ENCODE assay signal across 23 cellular contexts in the genomic region with DNA sequence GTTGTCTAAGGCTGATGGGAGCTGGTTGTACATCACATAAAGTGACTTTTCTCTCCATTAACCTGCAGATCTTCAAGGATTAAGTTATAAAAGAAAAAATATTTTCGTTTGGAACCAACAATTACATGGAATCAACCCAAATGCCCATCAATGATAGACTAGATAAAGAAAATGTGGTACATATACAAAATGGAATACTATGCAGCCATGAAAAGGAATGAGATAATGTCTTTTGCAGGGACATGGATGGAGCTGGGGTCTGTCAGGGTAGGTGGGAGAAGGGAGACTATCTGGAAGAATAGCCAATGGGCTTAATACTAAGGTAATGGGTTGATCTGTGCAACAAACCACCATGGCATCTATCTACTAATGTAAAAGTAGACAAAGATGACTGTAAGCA.
DNase-seq lines count a peak whose midpoint lies in the region; ATAC-seq and TF ChIP-seq lines count a peak whose summit lies in the region.
"Had no signal": no experiment of that assay in that cellular context is flagged by ENCODE, and none has a peak within 500 bp of the region (broad histone marks: within the 10 kb centered on the region; RNA-seq: fewer than 3 reads in every experiment).

No MANE protein-coding gene starts in this region.

- H3K9me3 ChIP-seq in HEK293 (ENCODE audit: control insufficient read depth, insufficient read depth, low read depth, low read length) (no peaks in the 10 kb centered on the region), endodermal cell (ENCODE audit: control insufficient read depth, low read length) (peaks cover 13% of the 10 kb centered on the region)
- H3K9me3 ChIP-seq: BLaER1 had no signal

- DNase-seq in WTC11 (ENCODE audit: low spot score) (no peak), endodermal cell (no peak), retina (no peak), nephron progenitor cell (no peak)
- DNase-seq: 8988T; ACHN; BE2C; C1 segment of cervical spinal cord; CD4-positive, alpha-beta memory T cell; CD4-positive, CD25-positive, alpha-beta regulatory T cell; CD8-positive, alpha-beta memory T cell; COR-L47; DMS 273 treated with DMSO at 0.1 percent for 48 hours; DMS153; DMS53; DMS79; DND-41; EL; GDM1 had no signal

- POLR2A ChIA-PET in HEK293 (lab: Yijun Ruan, JAX): no interaction called here
- POLR2A ChIA-PET in WTC11 (lab: Charles Lee): no interaction called here

- H3K36me3 ChIP-seq in HEK293 (ENCODE audit: control insufficient read depth in 2 of 2, insufficient read depth in 1 of 2, low read length in 2 of 2): no peaks in the 10 kb centered on the region
- no peaks in the 10 kb centered on the region for H3K36me3 ChIP-seq in endodermal cell (ENCODE audit: control insufficient read depth, insufficient read depth, low read length)
- H3K36me3 ChIP-seq: BE2C, BLaER1 had no signal

- H3K9ac ChIP-seq in endodermal cell (ENCODE audit: extremely low read depth, low read length, poor library complexity, severe bottlenecking): no peak overlapping the region
- H3K9ac ChIP-seq: BLaER1 had no signal

- CTCF ChIA-PET in HEK293 (lab: Yijun Ruan, JAX) (no interaction called here), WTC11 (lab: Charles Lee) (no interaction called here)

- H3K27ac Mint-ChIP-seq in WTC11: no peak overlapping the region
- H3K27ac Mint-ChIP-seq in endodermal cell: no peak overlapping the region
- H3K27ac Mint-ChIP-seq in nephron progenitor cell: no peak overlapping the region
- H3K27ac Mint-ChIP-seq: CD14-positive monocyte; CD4-positive, alpha-beta memory T cell; CD4-positive, CD25-positive, alpha-beta regulatory T cell; CD8-positive, alpha-beta memory T cell had no signal

- peaks cover 11% of the 10 kb centered on the region for H3K9me3 Mint-ChIP-seq in WTC11
- peaks cover 10% of the 10 kb centered on the region for H3K9me3 Mint-ChIP-seq in endodermal cell
- H3K9me3 Mint-ChIP-seq in nephron progenitor cell: peaks cover 9% of the 10 kb centered on the region

- H3K4me3 Mint-ChIP-seq in WTC11 (no peak overlapping the region), endodermal cell (no peak overlapping the region), nephron progenitor cell (no peak overlapping the region)
- H3K4me3 Mint-ChIP-seq: CD14-positive monocyte; CD4-positive, alpha-beta memory T cell; CD4-positive, CD25-positive, alpha-beta regulatory T cell; CD8-positive, alpha-beta memory T cell had no signal

- H3K27ac ChIP-seq in HEK293 (ENCODE audit: extremely low read depth, low read depth, low read length): no peak overlapping the region
- no peak overlapping the region for H3K27ac ChIP-seq in endodermal cell (ENCODE audit: low read depth, low read length)
- H3K27ac ChIP-seq: BLaER1 had no signal

- H3K27me3 Mint-ChIP-seq in WTC11 (ENCODE audit: low read depth) (no peaks in the 10 kb centered on the region), endodermal cell (ENCODE audit: insufficient read depth) (no peaks in the 10 kb centered on the region), nephron progenitor cell (ENCODE audit: low read depth, poor library complexity) (no peaks in the 10 kb centered on the region)
- H3K27me3 Mint-ChIP-seq: CD4-positive, alpha-beta memory T cell; CD4-positive, CD25-positive, alpha-beta regulatory T cell; CD8-positive, alpha-beta memory T cell had no signal

- H3K27me3 ChIP-seq in endodermal cell (ENCODE audit: control insufficient read depth, insufficient read depth, low read length, poor library complexity, severe bottlenecking): no peaks in the 10 kb centered on the region
- H3K27me3 ChIP-seq: BE2C, BLaER1 had no signal

- H3K4me1 ChIP-seq in HEK293 (ENCODE audit: control insufficient read depth, insufficient read depth, low read length) (no peaks in the 10 kb centered on the region), endodermal cell (ENCODE audit: control insufficient read depth, insufficient read depth, low read length) (no peaks in the 10 kb centered on the region)
- H3K4me1 ChIP-seq: BE2C, BLaER1 had no signal

- H3K4me3 ChIP-seq in HEK293 (ENCODE audit: low read depth, low read length) (no peak overlapping the region), endodermal cell (ENCODE audit: low read length) (peak overlapping the region; percentile 44)
- H3K4me3 ChIP-seq: BLaER1, GM12878 had no signal

- H3K4me1 Mint-ChIP-seq in WTC11: 0 out of 2 replicates have a peak, but pooled peaks cover 4% of the 10 kb centered on the region
- H3K4me1 Mint-ChIP-seq in endodermal cell: peaks cover 5% of the 10 kb centered on the region
- H3K4me1 Mint-ChIP-seq in nephron progenitor cell: no peaks in the 10 kb centered on the region
- H3K4me1 Mint-ChIP-seq: CD14-positive monocyte; CD4-positive, alpha-beta memory T cell; CD4-positive, CD25-positive, alpha-beta regulatory T cell; CD8-positive, alpha-beta memory T cell had no signal

- WGBS in endodermal cell (ENCODE audit: insufficient coverage in 1 of 2, insufficient read length in 1 of 2), 2 experiments: no CpG with 5 or more reads among the region's 1 CpG

- ATAC-seq in WTC11: no peak
- ATAC-seq: GM12878 had no signal

- no peaks in the 10 kb centered on the region for H3K36me3 Mint-ChIP-seq in WTC11
- H3K36me3 Mint-ChIP-seq in endodermal cell (ENCODE audit: low read depth): peaks cover 2% of the 10 kb centered on the region
- no peaks in the 10 kb centered on the region for H3K36me3 Mint-ChIP-seq in nephron progenitor cell (ENCODE audit: low read depth)
- H3K36me3 Mint-ChIP-seq: CD14-positive monocyte; CD4-positive, alpha-beta memory T cell; CD4-positive, CD25-positive, alpha-beta regulatory T cell; CD8-positive, alpha-beta memory T cell had no signal

- TF ChIP-seq CTCF in HEK293 (tag by site-specific recombination; IDR thresholded peaks at IDR 0.05) (no peak), WTC11 (IDR thresholded peaks at IDR 0.05) (no peak), endodermal cell (conservative IDR thresholded peaks at IDR 0.05) (no peak), nephron progenitor cell (IDR thresholded peaks at IDR 0.05) (no peak)

TF ChIP-seq in HEK293, 187 proteins besides CTCF, POLR2A, EP300 and RAD21:
- TF ChIP-seq ZIC2 (tag by site-specific recombination; IDR thresholded peaks at IDR 0.05) (no peak), ZNF146 (tag by site-specific recombination; IDR thresholded peaks at IDR 0.05) (peak; percentile 29; the same call in 1 of the 2 replicates)

TF ChIP-seq in WTC11, 78 proteins besides CTCF, POLR2A, EP300 and RAD21:
- 0 out of 2 replicates have a peak, but pooled peaks have one; percentile 35 for TF ChIP-seq GTF2I (CRISPR knock-in tag; conservative IDR thresholded peaks at IDR 0.05)
- TF ChIP-seq ZNF121 (CRISPR knock-in tag; IDR thresholded peaks at IDR 0.05): no peak
